In the genomic region with DNA sequence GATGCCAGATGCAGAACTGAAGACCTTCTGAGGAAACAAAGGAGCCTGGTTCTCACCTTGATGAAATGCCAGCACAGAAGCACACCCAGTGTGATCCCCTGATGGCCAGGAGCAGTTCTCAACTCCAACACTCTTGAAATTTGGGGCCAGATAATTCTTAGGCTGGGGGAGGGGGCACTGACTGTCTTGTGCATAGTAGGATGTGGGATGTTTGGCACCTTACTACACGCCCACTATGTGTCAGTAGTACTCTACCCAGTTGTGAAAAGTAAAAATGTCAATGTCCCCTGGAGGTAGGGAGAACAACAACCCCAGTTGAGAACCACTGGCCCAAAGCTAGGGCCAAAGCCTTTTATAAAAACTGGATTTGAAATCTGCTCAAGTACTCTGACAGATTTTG, we compare ENCODE assay signal across 14 cellular contexts.
DNase-seq lines count a peak whose midpoint lies in the region; ATAC-seq, FAIRE-seq and TF ChIP-seq lines count a peak whose summit lies in the region.
"Had no signal": no experiment of that assay in that cellular context is flagged by ENCODE, and none has a peak within 500 bp of the region (broad histone marks: within the 10 kb centered on the region; RNA-seq: fewer than 3 reads in every experiment).

No MANE protein-coding gene starts in this region.

- WGBS in K562 (ENCODE audit: insufficient coverage, low coverage, missing lambda C conversion rate) = 0% methylated on average over 1 of the region's 1 CpG
- no CpG with 5 or more reads among the region's 1 CpG for WGBS in trophoblast cell (ENCODE audit: extremely low coverage, insufficient coverage, insufficient read length)

- H3K9me2 ChIP-seq in Loucy (replicated peaks; ENCODE audit: low read depth, low read length) = no peaks in the 10 kb centered on the region

- peak overlapping the region; percentile 11 for H4K91ac ChIP-seq in trophoblast cell (ENCODE audit: low read depth, low read length)

- no peak overlapping the region for H4K8ac ChIP-seq in trophoblast cell (ENCODE audit: low read depth, low read length)

- CTCF ChIA-PET in K562 (lab: Yijun Ruan, JAX; ENCODE audit: low intra/inter-chr PET ratio) = no interaction called here

- no peak overlapping the region for H4K12ac ChIP-seq in trophoblast cell (ENCODE audit: low read depth, low read length)

- H2AK5ac ChIP-seq in trophoblast cell (ENCODE audit: low read length) = no peak overlapping the region

- H3K79me2 ChIP-seq in Loucy (ENCODE audit: insufficient read depth, low read length) (no peaks in the 10 kb centered on the region), K562 (ENCODE audit: control insufficient read depth, insufficient read depth, low read length) (no peaks in the 10 kb centered on the region), trophoblast cell (ENCODE audit: control insufficient read depth, insufficient read depth, low read length, poor library complexity) (no peaks in the 10 kb centered on the region)

- no peaks in the 10 kb centered on the region for H3K79me1 ChIP-seq in trophoblast cell (ENCODE audit: low read length)

- no peak overlapping the region for H3K14ac ChIP-seq in trophoblast cell (ENCODE audit: low read length)

- H3K4me2 ChIP-seq in Loucy (ENCODE audit: low read depth, low read length, poor library complexity, severe bottlenecking) (no peak overlapping the region), K562 (ENCODE audit: insufficient read depth, low read length) (no peak overlapping the region), trophoblast cell (ENCODE audit: low read length) (no peak overlapping the region)

- no peak overlapping the region for H2BK12ac ChIP-seq in trophoblast cell (ENCODE audit: low read length)

- no peak overlapping the region for H3K4ac ChIP-seq in trophoblast cell (ENCODE audit: low read depth, low read length)

- TF ChIP-seq CTCF in GM12864 (IDR thresholded peaks at IDR 0.05; ENCODE audit: low read depth, low read length, missing control alignments) (peak; percentile 25), Loucy (conservative IDR thresholded peaks at IDR 0.05; ENCODE audit: low read length) (0 out of 2 replicates have a peak, but pooled peaks have one; percentile 11), K562 (IDR thresholded peaks at IDR 0.05 in 2 of 3, conservative IDR thresholded peaks at IDR 0.05 in 1 of 3; ENCODE audit: insufficient read depth in 2 of 3, low read depth in 1 of 3, low read length in 3 of 3) (0 out of 6 replicates have a peak, but pooled peaks of 1 of the 3 experiments have one; percentile 7)

- TF ChIP-seq EP300 in K562 (IDR thresholded peaks at IDR 0.05; ENCODE audit: low read length) = no peak

- H3K36me3 ChIP-seq in Loucy (ENCODE audit: insufficient read depth, low read length) (no peaks in the 10 kb centered on the region), K562 (ENCODE audit: control insufficient read depth, insufficient read depth, low read length) (no peaks in the 10 kb centered on the region), trophoblast cell (ENCODE audit: control insufficient read depth in 1 of 2, insufficient read depth in 2 of 2, low read length in 2 of 2) (no peaks in the 10 kb centered on the region)
- H3K36me3 ChIP-seq: gastroesophageal sphincter had no signal

- H3K4me1 ChIP-seq in Loucy (ENCODE audit: insufficient read depth, low read length, poor library complexity, severe bottlenecking) (no peaks in the 10 kb centered on the region), K562 (replicated peaks in 1 of 2; ENCODE audit: control insufficient read depth in 2 of 2, insufficient read depth in 2 of 2, low read length in 2 of 2) (no peaks in the 10 kb centered on the region), trophoblast cell (ENCODE audit: control insufficient read depth in 1 of 2, insufficient read depth in 2 of 2, low read length in 2 of 2) (peaks cover 5% of the 10 kb centered on the region in 2 experiments)

- intact Hi-C loops in K562 (cut with micrococcal nuclease) (no loop called here), Right ventricle myocardium superior (cut with DNase I) (no loop called here)

- DNase-seq in GM12864 (ENCODE audit: low read depth) (no peak), K562 (ENCODE audit: extremely low read depth in 1 of 4, low spot score in 3 of 4) (no peak), trophoblast cell (no peak), Right ventricle myocardium superior (no peak), cerebellar nuclear complex (lab: John Stamatoyannopoulos, UW) (no peak)
- DNase-seq: activated CD4-positive, alpha-beta T cell treated with anti-CD3 and anti-CD28 coated beads, Interleukin-2, amount 50 U/mL, for 48 hours; activated naive CD4-positive, alpha-beta T cell treated with anti-CD3 and anti-CD28 coated beads for 36 hours; NCI-H1105; NCI-H2081 had no signal

- no peak overlapping the region for H3K9ac ChIP-seq in Loucy (ENCODE audit: low read depth, low read length, poor library complexity, severe bottlenecking)
- H3K9ac ChIP-seq in K562 (ENCODE audit: insufficient read depth in 1 of 2, low read depth in 2 of 2, low read length in 2 of 2) = no peak overlapping the region
- H3K9ac ChIP-seq in trophoblast cell (ENCODE audit: low read length) = no peak overlapping the region

- H3K23ac ChIP-seq in trophoblast cell (ENCODE audit: low read length) = no peak overlapping the region

- no peaks in the 10 kb centered on the region for H3F3A ChIP-seq in Loucy (ENCODE audit: low read depth)

- peak in 1 of 2 experiments; percentile 11; a peak in 1 of 4 replicates for TF ChIP-seq RAD21 in K562 (CRISPR knock-in tag; conservative IDR thresholded peaks at IDR 0.05 in 1 of 2, IDR thresholded peaks at IDR 0.05 in 1 of 2)

- BruUV-seq in K562 (replicated peaks; lab: Mats Ljungman, UMichigan) = no TSS peak

- H3K9me1 ChIP-seq in K562 (ENCODE audit: control insufficient read depth, insufficient read depth, low read length) = no peaks in the 10 kb centered on the region

- ATAC-seq in K562 = no peak
- no peak for ATAC-seq in GM19452 (IDR thresholded peaks at IDR 0.05; ENCODE audit: unreplicated experiment)
- no peak for ATAC-seq in Right ventricle myocardium superior (ENCODE audit: poor library complexity)
- ATAC-seq: gastroesophageal sphincter, left lobe of liver had no signal

- FAIRE-seq in K562 (lab: Jason Lieb, UNC) = no peak

- H2BK5ac ChIP-seq in trophoblast cell (ENCODE audit: low read depth, low read length, poor library complexity) = no peak overlapping the region

- no peak for TF ChIP-seq POLR2A in K562 (conservative IDR thresholded peaks at IDR 0.05)

- H4K20me1 ChIP-seq in Loucy (ENCODE audit: insufficient read depth, low read length, poor library complexity, severe bottlenecking) (no peaks in the 10 kb centered on the region), K562 (replicated peaks; ENCODE audit: control insufficient read depth, insufficient read depth, low read length) (no peaks in the 10 kb centered on the region)

- no peaks in the 10 kb centered on the region for H3K27me3 ChIP-seq in Loucy (ENCODE audit: insufficient read depth, low read length, poor library complexity, severe bottlenecking)
- no peaks in the 10 kb centered on the region for H3K27me3 ChIP-seq in K562 (ENCODE audit: control insufficient read depth in 2 of 2, insufficient read depth in 2 of 2, low read length in 2 of 2)
- no peaks in the 10 kb centered on the region for H3K27me3 ChIP-seq in trophoblast cell (ENCODE audit: insufficient read depth, low read length)
- H3K27me3 ChIP-seq: gastroesophageal sphincter had no signal

- in situ Hi-C loops in K562 (cut with MboI) = no loop called here

- no peaks in the 10 kb centered on the region for H3K9me3 ChIP-seq in Loucy (ENCODE audit: insufficient read depth, low read depth, low read length)
- no peaks in the 10 kb centered on the region for H3K9me3 ChIP-seq in K562 (replicated peaks; ENCODE audit: control insufficient read depth, insufficient read depth, low read depth, low read length)
- H3K9me3 ChIP-seq in trophoblast cell (ENCODE audit: insufficient read depth, low read depth, low read length) = no peaks in the 10 kb centered on the region
- H3K9me3 ChIP-seq: gastroesophageal sphincter had no signal

- H3K27ac ChIP-seq in K562 (ENCODE audit: extremely low read depth, low read depth, low read length) = no peak overlapping the region
- no peak overlapping the region for H3K27ac ChIP-seq in trophoblast cell (ENCODE audit: low read depth, low read length)
- H3K27ac ChIP-seq: gastroesophageal sphincter, VCaP had no signal

- H2AFZ ChIP-seq in Loucy (ENCODE audit: low read length) (no peak overlapping the region), K562 (ENCODE audit: low read depth, low read length) (no peak overlapping the region), trophoblast cell (ENCODE audit: insufficient read depth, low read length, poor library complexity) (no peak overlapping the region)

- H2BK120ac ChIP-seq in trophoblast cell (ENCODE audit: insufficient read depth, low read length, poor library complexity) = peak overlapping the region; percentile 62

- no peak overlapping the region for H3K4me3 ChIP-seq in GM12864 (ENCODE audit: low read depth, low read length)
- no peak overlapping the region for H3K4me3 ChIP-seq in Loucy (ENCODE audit: low read length, poor library complexity, severe bottlenecking)
- no peak overlapping the region for H3K4me3 ChIP-seq in K562
- H3K4me3 ChIP-seq in trophoblast cell (ENCODE audit: low read depth, low read length) = no peak overlapping the region
- H3K4me3 ChIP-seq: gastroesophageal sphincter had no signal

- POLR2A ChIA-PET in K562 (lab: Yijun Ruan, JAX) = no interaction called here

- no peak overlapping the region for H3K18ac ChIP-seq in trophoblast cell (ENCODE audit: low read length)

TF ChIP-seq in K562, 482 proteins besides CTCF, POLR2A, EP300 and RAD21:
- TF ChIP-seq ZNF586 (CRISPR knock-in tag; conservative IDR thresholded peaks at IDR 0.05) = no peak
- TF ChIP-seq ZKSCAN1 (IDR thresholded peaks at IDR 0.05; ENCODE audit: low read depth, low read length) = 0 out of 2 replicates have a peak, but pooled peaks have one; percentile 27
- TF ChIP-seq, protein P1, sequence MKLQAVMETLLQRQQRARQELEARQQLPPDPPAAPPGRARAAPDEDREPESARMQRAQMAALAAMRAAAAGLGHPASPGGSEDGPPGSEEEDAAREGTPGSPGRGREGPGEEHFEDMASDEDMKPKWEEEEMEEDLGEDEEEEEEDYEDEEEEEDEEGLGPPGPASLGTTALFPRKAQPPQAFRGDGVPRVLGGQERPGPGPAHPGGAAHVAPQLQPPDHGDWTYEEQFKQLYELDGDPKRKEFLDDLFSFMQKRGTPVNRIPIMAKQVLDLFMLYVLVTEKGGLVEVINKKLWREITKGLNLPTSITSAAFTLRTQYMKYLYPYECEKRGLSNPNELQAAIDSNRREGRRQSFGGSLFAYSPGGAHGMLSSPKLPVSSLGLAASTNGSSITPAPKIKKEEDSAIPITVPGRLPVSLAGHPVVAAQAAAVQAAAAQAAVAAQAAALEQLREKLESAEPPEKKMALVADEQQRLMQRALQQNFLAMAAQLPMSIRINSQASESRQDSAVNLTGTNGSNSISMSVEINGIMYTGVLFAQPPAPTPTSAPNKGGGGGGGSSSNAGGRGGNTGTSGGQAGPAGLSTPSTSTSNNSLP (IDR thresholded peaks at IDR 0.05; ENCODE audit: borderline replicate concordance, low read depth, low read length) = no peak
